Comparison of ENCODE assay signal across 8 cellular contexts in genomic region chr15:43104426-43104825, GRCh38. TPM values are rescaled to one million over a fixed set of nuclear protein-coding genes. Genes with fewer than 3 reads are reported as not detected.
DNase-seq lines count a peak whose midpoint lies in the region; ATAC-seq and TF ChIP-seq lines count a peak whose summit lies in the region.

No MANE protein-coding gene starts in this region.

- no peak overlapping the region for H3K23ac ChIP-seq in trophoblast cell (ENCODE audit: low read length)

- CTCF ChIA-PET in PC-9 (lab: Charles Lee), result no interaction called here

- peaks cover 3% of the 10 kb centered on the region for H3K79me1 ChIP-seq in trophoblast cell (ENCODE audit: low read length)

- peaks cover 31% of the 10 kb centered on the region for H3K79me2 ChIP-seq in PC-9 (ENCODE audit: low read depth)
- peaks cover 8% of the 10 kb centered on the region for H3K79me2 ChIP-seq in trophoblast cell (ENCODE audit: control insufficient read depth, insufficient read depth, low read length, poor library complexity)

- no peak overlapping the region for H3K9ac ChIP-seq in trophoblast cell (ENCODE audit: low read length)

- intact Hi-C loops in PC-9 (cut with micrococcal nuclease; ENCODE audit: unreplicated experiment), result no loop called here

- H3K36me3 ChIP-seq in PC-9 (ENCODE audit: low read depth) (no peaks in the 10 kb centered on the region), trophoblast cell (ENCODE audit: control insufficient read depth in 1 of 2, insufficient read depth in 2 of 2, low read length in 2 of 2) (peaks cover 3 to 11% of the 10 kb centered on the region in 2 experiments)

- H2AFZ ChIP-seq in PC-9 (no peak overlapping the region), trophoblast cell (ENCODE audit: insufficient read depth, low read length, poor library complexity) (no peak overlapping the region)

- H3K9me3 Mint-ChIP-seq in endothelial cell (ENCODE audit: unreplicated experiment), result no peaks in the 10 kb centered on the region

- no peak for DNase-seq in PC-9
- DNase-seq in endothelial cell (ENCODE audit: low spot score), result no peak
- no peak for DNase-seq in trophoblast cell
- DNase-seq in cerebellar cortex (ENCODE audit: low spot score), result no peak
- DNase-seq in NOMO-1 treated with DMSO at 0.1 percent for 48 hours (lab: John Stamatoyannopoulos, UW; ENCODE audit: unreplicated experiment), result no peak
- DNase-seq in NAMALWA (ENCODE audit: low spot score), result no peak

- H2AK5ac ChIP-seq in trophoblast cell (ENCODE audit: low read length), result no peak overlapping the region

- H4K20me1 ChIP-seq in PC-9 (ENCODE audit: insufficient read depth), result no peaks in the 10 kb centered on the region

- peak overlapping the region; percentile 45 for H3K4me3 Mint-ChIP-seq in endothelial cell (ENCODE audit: unreplicated experiment)

- POLR2A ChIA-PET in PC-9 (lab: Charles Lee; ENCODE audit: unreplicated experiment), result interaction anchor here (0.6 kb wide), 1 partner anchor 18 kb away, joined by 5 read pairs; no protein-coding TSS in a partner anchor

- H3K4me1 Mint-ChIP-seq in endothelial cell (ENCODE audit: unreplicated experiment), result peaks cover 15% of the 10 kb centered on the region

- H3K27me3 Mint-ChIP-seq in endothelial cell (ENCODE audit: unreplicated experiment), result no peaks in the 10 kb centered on the region

- H4K8ac ChIP-seq in trophoblast cell (ENCODE audit: low read depth, low read length), result peak overlapping the region; percentile 36

- H3K27ac ChIP-seq in PC-9 (peak overlapping the region; percentile 34; the same call in 1 of the 2 replicates), trophoblast cell (ENCODE audit: low read depth, low read length) (no peak overlapping the region)

- no peak overlapping the region for H4K12ac ChIP-seq in trophoblast cell (ENCODE audit: low read depth, low read length)

- H2BK120ac ChIP-seq in trophoblast cell (ENCODE audit: insufficient read depth, low read length, poor library complexity), result no peak overlapping the region

- no peak overlapping the region for H3K18ac ChIP-seq in trophoblast cell (ENCODE audit: low read length)

- H3K27me3 ChIP-seq in PC-9 (ENCODE audit: insufficient read depth, low read depth), result no peaks in the 10 kb centered on the region
- no peaks in the 10 kb centered on the region for H3K27me3 ChIP-seq in trophoblast cell (ENCODE audit: insufficient read depth, low read length)

- BruUV-seq in PC-9 (replicated peaks; lab: Mats Ljungman, UMichigan), result no TSS peak

- TF ChIP-seq CTCF in PC-9 (conservative IDR thresholded peaks at IDR 0.05) (no peak), endothelial cell (IDR thresholded peaks at IDR 0.05; ENCODE audit: unreplicated experiment) (no peak)

- no peak overlapping the region for H2BK12ac ChIP-seq in trophoblast cell (ENCODE audit: low read length)

- H3K4ac ChIP-seq in trophoblast cell (ENCODE audit: low read depth, low read length), result peak overlapping the region; percentile 96

- H3K4me2 ChIP-seq in PC-9, result peak overlapping the region; percentile 88
- H3K4me2 ChIP-seq in trophoblast cell (ENCODE audit: low read length), result no peak overlapping the region

- no peak overlapping the region for H4K91ac ChIP-seq in trophoblast cell (ENCODE audit: low read depth, low read length)

- ATAC-seq in HG03520 (IDR thresholded peaks at IDR 0.05; ENCODE audit: unreplicated experiment), result no peak

- no peak overlapping the region for H3K27ac Mint-ChIP-seq in endothelial cell (ENCODE audit: unreplicated experiment)

- H3K4me3 ChIP-seq in GM08714 (ENCODE audit: low read length) (peak overlapping the region; percentile 78), PC-9 (no peak overlapping the region), trophoblast cell (ENCODE audit: low read depth, low read length) (no peak overlapping the region)

- H2BK5ac ChIP-seq in trophoblast cell (ENCODE audit: low read depth, low read length, poor library complexity), result no peak overlapping the region

- H3K4me1 ChIP-seq in PC-9 (replicated peaks; ENCODE audit: insufficient read depth), result peaks cover 13% of the 10 kb centered on the region
- H3K4me1 ChIP-seq in trophoblast cell (ENCODE audit: control insufficient read depth in 1 of 2, insufficient read depth in 2 of 2, low read length in 2 of 2), result peaks cover 0 to 5% of the 10 kb centered on the region in 2 experiments

- H3K9me2 ChIP-seq in PC-9 (ENCODE audit: insufficient read depth), result no peaks in the 10 kb centered on the region

- peaks cover 4% of the 10 kb centered on the region; the same call in 1 of the 2 replicates for H3F3A ChIP-seq in PC-9 (ENCODE audit: insufficient read depth, low read depth)

- H3K36me3 Mint-ChIP-seq in endothelial cell (ENCODE audit: low read depth, unreplicated experiment), result peaks cover 12% of the 10 kb centered on the region

- no peak overlapping the region for H3K14ac ChIP-seq in trophoblast cell (ENCODE audit: low read length)

- no CpG with 5 or more reads among the region's 5 CpGs for WGBS in trophoblast cell (ENCODE audit: extremely low coverage, insufficient coverage, insufficient read length)

- H3K9me3 ChIP-seq in PC-9 (ENCODE audit: insufficient read depth, low read depth) (no peaks in the 10 kb centered on the region), trophoblast cell (ENCODE audit: insufficient read depth, low read depth, low read length) (no peaks in the 10 kb centered on the region)

RNA-seq across cellular contexts. Expression of gene UBR1, which starts 1.4 kb away (rescaled TPM):
- total RNA-seq in PC-9 (2021), result 17.1 and 18.2 TPM in 2 replicates
- 20.8 TPM for total RNA-seq in endothelial cell (ENCODE audit: unreplicated experiment)
- 14.0 and 14.4 TPM in 2 replicates for polyA plus RNA-seq in trophoblast cell (2013)

RNA-seq across cellular contexts. Expression of gene TMEM62, which starts 29.0 kb away (rescaled TPM):
- total RNA-seq in PC-9 (2021) (12.5 and 17.5 TPM in 2 replicates), endothelial cell (ENCODE audit: unreplicated experiment) (5.1 TPM)
- 27.8 and 29.5 TPM in 2 replicates for polyA plus RNA-seq in trophoblast cell (2013)
